ENCODE assay signal across 13 cellular contexts in genomic region chr14:35213869-35214387, GRCh38.
DNase-seq lines count a peak whose midpoint lies in the region; ATAC-seq and TF ChIP-seq lines count a peak whose summit lies in the region.
"Had no signal": no experiment of that assay in that cellular context is flagged by ENCODE, and none has a peak within 500 bp of the region (broad histone marks: within the 10 kb centered on the region; RNA-seq: fewer than 3 reads in every experiment).

No MANE protein-coding gene starts in this region.

- H3K27me3 Mint-ChIP-seq in HFFc6 (ENCODE audit: insufficient read depth) (no peaks in the 10 kb centered on the region), T-cell (no peaks in the 10 kb centered on the region)
- H3K27me3 Mint-ChIP-seq: activated CD4-positive, alpha-beta T cell treated with anti-CD3 and anti-CD28 coated beads, Interleukin-2, amount 10 ng/mL, durations not matched to agents 24 days and 14 days; activated naive CD8-positive, alpha-beta T cell treated with anti-CD3 and anti-CD28 coated beads, Interleukin-2, amount 10 ng/mL, durations not matched to agents 7 days and 5 days; CD4-positive, alpha-beta T cell had no signal

- POLR2A ChIA-PET in T-cell (lab: Charles Lee) = no interaction called here

- peaks cover 33% of the 10 kb centered on the region for H3K4me1 Mint-ChIP-seq in HFFc6 (ENCODE audit: low read depth)
- H3K4me1 Mint-ChIP-seq in T-cell = peaks cover 11 to 31% (median 12%) of the 10 kb centered on the region in 3 donors

- H3K27ac Mint-ChIP-seq in HFFc6 (peak overlapping the region; percentile 9), T-cell (peak overlapping the region; percentile 1 to 37)
- H3K27ac Mint-ChIP-seq: activated CD4-positive, alpha-beta T cell treated with anti-CD3 and anti-CD28 coated beads, Interleukin-2, amount 10 ng/mL, durations not matched to agents 24 days and 14 days; activated naive CD8-positive, alpha-beta T cell treated with anti-CD3 and anti-CD28 coated beads, Interleukin-2, amount 10 ng/mL, durations not matched to agents 7 days and 5 days; CD4-positive, alpha-beta T cell had no signal

- H3K9me3 Mint-ChIP-seq in HFFc6 = no peaks in the 10 kb centered on the region
- H3K9me3 Mint-ChIP-seq in T-cell = no peaks in the 10 kb centered on the region
- H3K9me3 Mint-ChIP-seq: activated CD4-positive, alpha-beta T cell treated with anti-CD3 and anti-CD28 coated beads, Interleukin-2, amount 10 ng/mL, durations not matched to agents 24 days and 14 days; activated naive CD8-positive, alpha-beta T cell treated with anti-CD3 and anti-CD28 coated beads, Interleukin-2, amount 10 ng/mL, durations not matched to agents 7 days and 5 days; CD4-positive, alpha-beta T cell had no signal

- H2AFZ ChIP-seq in ACC112 (ENCODE audit: low read length, unreplicated experiment) = no peak overlapping the region

- no peaks in the 10 kb centered on the region for H3K27me3 ChIP-seq in ACC112 (ENCODE audit: insufficient read depth, low read length)
- H3K27me3 ChIP-seq: right lobe of liver had no signal

- peaks cover 27% of the 10 kb centered on the region for H3K4me1 ChIP-seq in ACC112 (ENCODE audit: control insufficient read depth, insufficient read depth, low read length, unreplicated experiment)

- ATAC-seq in T-cell (replicated peaks in 1 of 4) = no peak
- ATAC-seq in HG02981 (IDR thresholded peaks at IDR 0.05; ENCODE audit: unreplicated experiment) = no peak

- no peaks in the 10 kb centered on the region for H3K36me3 ChIP-seq in ACC112 (ENCODE audit: insufficient read depth, low read length)
- H3K36me3 ChIP-seq: right lobe of liver had no signal

- H3K36me3 Mint-ChIP-seq in HFFc6 (ENCODE audit: low read depth) = no peaks in the 10 kb centered on the region
- peaks cover 25% of the 10 kb centered on the region for H3K36me3 Mint-ChIP-seq in T-cell

- DNase-seq in HFFc6 (peak; percentile 11), T-cell (no peak), hepatic stellate cell (ENCODE audit: low spot score) (peak; percentile 9), RPMI8226 (no peak), NCI-H2227 treated with DMSO at 0.1 percent for 48 hours (lab: John Stamatoyannopoulos, UW) (no peak), SK-N-DZ (ENCODE audit: low spot score) (no peak)
- DNase-seq: activated CD4-positive, alpha-beta T cell treated with anti-CD3 and anti-CD28 coated beads, Interleukin-2, amount 10 ng/mL, durations not matched to agents 24 days and 14 days; activated naive CD8-positive, alpha-beta T cell treated with anti-CD3 and anti-CD28 coated beads, Interleukin-2, amount 10 ng/mL, durations not matched to agents 7 days and 5 days; CD4-positive, alpha-beta T cell; right lobe of liver; Right ventricle myocardium superior had no signal

- no peak for TF ChIP-seq CTCF in HFFc6 (IDR thresholded peaks at IDR 0.05)

- peak overlapping the region; percentile 90 for H3K27ac ChIP-seq in ACC112 (ENCODE audit: low read depth, low read length)
- H3K27ac ChIP-seq: right lobe of liver had no signal

- no peaks in the 10 kb centered on the region for H3K79me2 ChIP-seq in ACC112 (ENCODE audit: control insufficient read depth, insufficient read depth, low read length, unreplicated experiment)

- CTCF ChIA-PET in T-cell (lab: Charles Lee) = interaction anchor here in 1 of 2 donors (0.7 kb wide), 1 partner anchor 233 kb away, joined by 3 read pairs; no protein-coding TSS in a partner anchor

- peak overlapping the region; percentile 44; the same call in 1 of the 2 replicates for H3K4me3 ChIP-seq in ACC112 (ENCODE audit: low read depth, low read length)
- H3K4me3 ChIP-seq: right lobe of liver had no signal

- H3K4me3 Mint-ChIP-seq in HFFc6 = no peak overlapping the region
- H3K4me3 Mint-ChIP-seq in T-cell = no peak overlapping the region
- H3K4me3 Mint-ChIP-seq: activated CD4-positive, alpha-beta T cell treated with anti-CD3 and anti-CD28 coated beads, Interleukin-2, amount 10 ng/mL, durations not matched to agents 24 days and 14 days; activated naive CD8-positive, alpha-beta T cell treated with anti-CD3 and anti-CD28 coated beads, Interleukin-2, amount 10 ng/mL, durations not matched to agents 7 days and 5 days; CD4-positive, alpha-beta T cell had no signal

Comparison
In these comparisons a context has a peak if more than half of its experiments do, and no peak if none do; other contexts are left out.
1. DNase-seq: peak in HFFc6 (single experiment) and hepatic stellate cell (single experiment); none in T-cell (0 of 34), RPMI8226 (single experiment), NCI-H2227 treated with DMSO at 0.1 percent for 48 hours (single experiment) and SK-N-DZ (single experiment).